In genomic region chrX:77564824-77565223, GRCh38 we compare ENCODE assay signal across 27 cellular contexts.
DNase-seq lines count a peak whose midpoint lies in the region; TF ChIP-seq lines count a peak whose summit lies in the region.
"Had no signal": no experiment of that assay in that cellular context is flagged by ENCODE, and none has a peak within 500 bp of the region (broad histone marks: within the 10 kb centered on the region; RNA-seq: fewer than 3 reads in every experiment).

No MANE protein-coding gene starts in this region.

- H3K4me3 ChIP-seq in astrocyte of the spinal cord (ENCODE audit: low read depth, low read length) (no peak overlapping the region), fibroblast of the aortic adventitia (ENCODE audit: low read depth, low read length) (no peak overlapping the region), smooth muscle cell (no peak overlapping the region)
- H3K4me3 ChIP-seq: lower lobe of right lung, mucosa of descending colon, upper lobe of left lung had no signal

- WGBS in smooth muscle cell (ENCODE audit: low lambda C conversion rate) = 87% methylated on average over 1 of the region's 1 CpG

- H3K36me3 ChIP-seq in smooth muscle cell (ENCODE audit: low read depth) = peaks cover 4% of the 10 kb centered on the region
- H3K36me3 ChIP-seq: lower lobe of right lung, upper lobe of left lung had no signal

- no peak overlapping the region for H3K4me2 ChIP-seq in smooth muscle cell
- H3K4me2 ChIP-seq: SK-N-SH had no signal

- in situ Hi-C loops in astrocyte of the spinal cord (cut with HindIII; ENCODE audit: low sequenced_read_pairs) = no loop called here

- peak overlapping the region; percentile 40 for H3K27ac ChIP-seq in smooth muscle cell (ENCODE audit: low read depth)
- no peak overlapping the region for H3K27ac ChIP-seq in substantia nigra (ENCODE audit: low read depth, low read length, poor library complexity, severe bottlenecking)
- H3K27ac ChIP-seq: lower lobe of right lung, upper lobe of left lung had no signal

- H3K9ac ChIP-seq in smooth muscle cell (ENCODE audit: low read depth) = no peak overlapping the region
- H3K9ac ChIP-seq: SK-N-SH had no signal

- DNase-seq in HT1080 (ENCODE audit: low read depth) (peak; percentile 4), astrocyte of the spinal cord (ENCODE audit: low read depth, low spot score) (peak; percentile 24), fibroblast of the aortic adventitia (ENCODE audit: low read depth) (peak; percentile 4), smooth muscle cell (lab: John Stamatoyannopoulos, UW; ENCODE audit: unreplicated experiment) (no peak), substantia nigra (lab: John Stamatoyannopoulos, UW) (no peak), cerebellum (ENCODE audit: low spot score) (no peak), GDM1 (lab: John Stamatoyannopoulos, UW) (no peak)
- DNase-seq: activated CD4-positive, alpha-beta memory T cell treated with anti-CD3 and anti-CD28 coated beads, Interleukin-2, amount 10 ng/mL, durations not matched to agents 7 days and 5 days; activated CD4-positive, CD25-positive, alpha-beta regulatory T cell treated with anti-CD3 and anti-CD28 coated beads, Interleukin-2, amount 50 U/mL, for 72 hours; caudate nucleus; CD4-positive, CD25-positive, alpha-beta regulatory T cell; H9; head of caudate nucleus; kidney glomerular epithelial cell; lower lobe of right lung; MM.1S; mucosa of descending colon; NCI-H1417; NCI-H2081 treated with DMSO at 0.1 percent for 48 hours; NCI-H345; NCI-H748 treated with DMSO at 0.1 percent for 48 hours; nephron progenitor cell; right cardiac atrium; SK-N-SH; stimulated activated CD4-positive, alpha-beta T cell treated with anti-CD3 and anti-CD28 coated beads, Interleukin-2, amount 100 ng/mL, for 48 hours; T-helper 17 cell; upper lobe of left lung had no signal

- no peaks in the 10 kb centered on the region for H3F3A ChIP-seq in smooth muscle cell (ENCODE audit: low read depth)

- H3K9me3 ChIP-seq in smooth muscle cell (replicated peaks; ENCODE audit: low read depth) = peaks cover 4% of the 10 kb centered on the region
- H3K9me3 ChIP-seq: lower lobe of right lung, mucosa of descending colon, upper lobe of left lung had no signal

- no peaks in the 10 kb centered on the region for H4K20me1 ChIP-seq in smooth muscle cell (ENCODE audit: low read depth)

- no peaks in the 10 kb centered on the region for H3K4me1 ChIP-seq in smooth muscle cell (ENCODE audit: low read depth)
- H3K4me1 ChIP-seq: lower lobe of right lung, upper lobe of left lung had no signal

- H2AFZ ChIP-seq in smooth muscle cell (ENCODE audit: low read depth) = no peak overlapping the region

- no peak for TF ChIP-seq CTCF in astrocyte of the spinal cord (IDR thresholded peaks at IDR 0.05; ENCODE audit: low read depth, low read length)
- TF ChIP-seq CTCF in fibroblast of the aortic adventitia (IDR thresholded peaks at IDR 0.05; ENCODE audit: insufficient read depth, low read length) = no peak
- no peak for TF ChIP-seq CTCF in smooth muscle cell (IDR thresholded peaks at IDR 0.05; ENCODE audit: borderline replicate concordance, insufficient read depth, poor library complexity, severe bottlenecking)

- H3K79me2 ChIP-seq in smooth muscle cell (ENCODE audit: low read depth) = no peaks in the 10 kb centered on the region

- H3K27me3 ChIP-seq in smooth muscle cell (ENCODE audit: low read depth) = no peaks in the 10 kb centered on the region
- H3K27me3 ChIP-seq: upper lobe of left lung had no signal

Comparison
In these comparisons a context has a peak if more than half of its experiments do, and no peak if none do; other contexts are left out.
1. DNase-seq: peak in HT1080 (single experiment), astrocyte of the spinal cord (single experiment) and fibroblast of the aortic adventitia (single experiment); none in smooth muscle cell (single experiment), substantia nigra (0 of 49), cerebellum (single experiment) and GDM1 (single experiment).